ENCODE assay signal across 8 cellular contexts in the genomic region with DNA sequence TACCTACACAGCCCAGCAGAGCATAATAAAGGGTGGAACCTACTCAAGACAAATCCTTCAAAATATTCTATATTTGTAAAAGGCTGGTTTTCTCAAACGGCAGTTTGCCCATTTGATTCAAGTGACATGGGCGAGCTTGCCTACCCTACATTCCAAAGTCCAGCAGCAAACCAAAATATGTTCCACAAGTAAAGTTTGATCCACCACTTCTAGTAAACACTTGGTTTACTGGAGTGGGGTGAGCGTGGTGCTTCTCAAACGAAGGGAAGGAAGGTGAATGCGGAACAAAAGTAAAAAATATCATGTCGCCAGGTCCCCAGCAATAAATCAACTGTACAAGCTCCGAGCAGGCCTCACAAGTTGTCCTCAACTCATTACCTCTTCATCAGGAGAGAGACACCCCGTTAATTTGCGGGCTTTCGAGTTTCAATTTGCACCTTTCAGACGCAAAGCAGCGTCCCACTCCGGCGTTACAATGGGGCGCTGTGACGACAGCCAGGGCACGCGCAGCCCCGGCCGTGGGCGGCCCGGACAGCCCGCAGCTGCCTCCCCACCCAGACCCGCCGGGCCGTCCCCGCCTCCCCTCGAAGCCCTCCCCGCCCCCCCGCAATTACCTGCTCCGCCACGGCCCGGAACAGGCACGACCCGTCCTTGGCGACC. TPM values are rescaled to one million over a fixed set of nuclear protein-coding genes. Genes with fewer than 3 reads are reported as not detected.
DNase-seq lines count a peak whose midpoint lies in the region; ATAC-seq lines count a peak whose summit lies in the region.

No MANE protein-coding gene starts in this region.

- H3K27me3 ChIP-seq in esophagus (ENCODE audit: control insufficient read depth in 1 of 2, insufficient read depth in 2 of 2, low read length in 2 of 2), result no peaks in the 10 kb centered on the region
- no peaks in the 10 kb centered on the region for H3K27me3 ChIP-seq in muscle layer of duodenum (ENCODE audit: low read depth, low read length)

- WGBS in esophagus, 2 donors, result 0% methylated on average over 28 to 36 of the region's 36 CpGs

- H3K36me3 ChIP-seq in esophagus (ENCODE audit: control insufficient read depth in 2 of 2, insufficient read depth in 2 of 2, low read length in 1 of 2) (no peaks in the 10 kb centered on the region), muscle layer of duodenum (ENCODE audit: control insufficient read depth in 1 of 2, insufficient read depth in 2 of 2, low read length in 2 of 2) (no peaks in the 10 kb centered on the region)

- ATAC-seq in HG02938 (IDR thresholded peaks at IDR 0.05; ENCODE audit: unreplicated experiment), result peak; percentile 37

- DNase-seq in NCI-H345 (lab: John Stamatoyannopoulos, UW) (peak; percentile 16), NCI-H345 treated with DMSO at 0.1 percent for 48 hours (lab: John Stamatoyannopoulos, UW; ENCODE audit: unreplicated experiment) (no peak), NOMO-1 treated with dmso at 0.1 percent for 144 hours (lab: John Stamatoyannopoulos, UW; ENCODE audit: unreplicated experiment) (peak; percentile 11), activated T-cell treated with anti-CD3 and anti-CD28 coated beads for 48 hours (ENCODE audit: low read depth) (peak; percentile 78)
- DNase-seq in stimulated activated CD8-positive, alpha-beta memory T cell treated with anti-CD3 and anti-CD28 coated beads, Interleukin-7, amount 100 ng/mL, for 4 hours (ENCODE audit: low read depth in 2 of 2), result peak; percentile 72 to 84

- peak overlapping the region; percentile 87 to 94 for H3K4me3 ChIP-seq in esophagus (ENCODE audit: low read depth in 1 of 2, low read length in 2 of 2)
- peak overlapping the region; percentile 72 to 79 for H3K4me3 ChIP-seq in muscle layer of duodenum (ENCODE audit: low read depth in 1 of 2, low read length in 2 of 2)

- H3K9me3 ChIP-seq in esophagus (ENCODE audit: control insufficient read depth in 2 of 2, insufficient read depth in 1 of 2, low read depth in 1 of 2, low read length in 1 of 2) (no peaks in the 10 kb centered on the region), muscle layer of duodenum (ENCODE audit: control insufficient read depth in 1 of 2, low read length in 2 of 2) (no peaks in the 10 kb centered on the region)

- H3K4me1 ChIP-seq in esophagus (ENCODE audit: control insufficient read depth in 2 of 2, insufficient read depth in 2 of 2, low read length in 1 of 2), result no peaks in the 10 kb centered on the region
- H3K4me1 ChIP-seq in muscle layer of duodenum (ENCODE audit: control insufficient read depth in 1 of 2, insufficient read depth in 2 of 2, low read length in 2 of 2), result peaks cover 15 to 17% of the 10 kb centered on the region in 2 donors

- H3K27ac ChIP-seq in esophagus (ENCODE audit: low read depth in 2 of 2, low read length in 1 of 2) (peak overlapping the region; percentile 94 to 99), muscle layer of duodenum (ENCODE audit: low read length) (peak overlapping the region; percentile 95)

RNA-seq across cellular contexts. Expression of a gene that starts 1.1 kb away (rescaled TPM):
- 1 to 10 TPM; 7.8 to 8.3 TPM for polyA plus RNA-seq in esophagus
